13 cellular contexts compared by ENCODE assay signal in the genomic region with DNA sequence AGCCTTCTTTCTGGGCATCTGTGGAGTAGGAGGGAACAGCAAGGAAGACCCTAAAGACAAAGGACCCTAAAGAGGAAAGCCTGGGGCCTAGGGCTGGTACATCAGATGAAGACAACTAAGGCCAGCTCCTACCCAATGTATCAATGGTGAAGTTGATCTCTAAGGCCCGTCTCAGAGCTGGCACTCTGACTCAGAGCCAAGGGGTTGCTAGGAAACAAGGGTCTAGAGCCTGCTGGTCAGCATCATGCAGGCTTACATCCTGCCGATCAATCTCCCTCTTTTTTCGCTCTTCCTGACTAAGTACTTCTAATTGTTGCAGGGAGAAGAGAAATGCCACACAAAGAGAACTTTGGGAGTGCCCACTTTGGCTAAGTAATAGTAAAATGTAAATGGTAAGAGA.
"Had no signal": no experiment of that assay in that cellular context is flagged by ENCODE, and none has a peak within 500 bp of the region (broad histone marks: within the 10 kb centered on the region; RNA-seq: fewer than 3 reads in every experiment).

No MANE protein-coding gene starts in this region.

- H3K4me3 ChIP-seq: lung, testis, upper lobe of right lung had no signal

- H3K9me3 ChIP-seq: testis, upper lobe of right lung had no signal

- H3K4me1 ChIP-seq: parathyroid adenoma, testis, upper lobe of right lung had no signal

- H3K27me3 ChIP-seq: testis, upper lobe of right lung had no signal

- DNase-seq: activated CD4-positive, alpha-beta T cell treated with anti-CD3 and anti-CD28 coated beads, Interleukin-2, amount 50 U/mL, for 1 hour; activated effector memory CD4-positive, alpha-beta T cell treated with anti-CD3 and anti-CD28 coated beads, Interleukin-2, amount 50 U/mL, for 16 hours; activated T-cell treated with anti-CD3 and anti-CD28 coated beads, Interleukin-2, amount 50 U/mL, for 24 hours; amniotic stem cell; dermis blood vessel endothelial cell; left cardiac atrium; naive thymus-derived CD4-positive, alpha-beta T cell; stimulated activated CD4-positive, alpha-beta T cell treated with anti-CD3 and anti-CD28 coated beads, Interleukin-4, amount 100 ng/mL, for 4 hours; stimulated activated naive CD8-positive, alpha-beta T cell treated with anti-CD3 and anti-CD28 coated beads, Interleukin-15, amount 100 ng/mL, for 72 hours; testis; upper lobe of right lung had no signal

- H3K36me3 ChIP-seq: upper lobe of right lung had no signal
